8 cellular contexts compared by ENCODE assay signal in genomic region chr13:43785681-43786471, GRCh38. TPM values are rescaled to one million over a fixed set of nuclear protein-coding genes. Genes with fewer than 3 reads are reported as not detected.
DNase-seq lines count a peak whose midpoint lies in the region; ATAC-seq and TF ChIP-seq lines count a peak whose summit lies in the region.

No MANE protein-coding gene starts in this region.

- no peak overlapping the region for H3K18ac ChIP-seq in trophoblast cell (ENCODE audit: low read length)

- H3K4ac ChIP-seq in trophoblast cell (ENCODE audit: low read depth, low read length): no peak overlapping the region

- peak overlapping the region; percentile 70 for H3K4me3 ChIP-seq in AG10803 (ENCODE audit: low read length)
- peak overlapping the region; percentile 61 for H3K4me3 ChIP-seq in astrocyte of the cerebellum (ENCODE audit: low read depth, low read length)
- H3K4me3 ChIP-seq in right cardiac atrium (ENCODE audit: low read length): peak overlapping the region; percentile 52
- H3K4me3 ChIP-seq in trophoblast cell (ENCODE audit: low read depth, low read length): peak overlapping the region; percentile 78
- H3K4me3 ChIP-seq in Karpas-422 (ENCODE audit: low read length): no peak overlapping the region

- H3K14ac ChIP-seq in trophoblast cell (ENCODE audit: low read length): no peak overlapping the region

- TF ChIP-seq CTCF in AG10803 (conservative IDR thresholded peaks at IDR 0.05; ENCODE audit: low read length) (no peak), astrocyte of the cerebellum (IDR thresholded peaks at IDR 0.05; ENCODE audit: low read depth, low read length, missing control alignments) (no peak)

- H3K36me3 ChIP-seq in trophoblast cell (ENCODE audit: control insufficient read depth in 1 of 2, insufficient read depth in 2 of 2, low read length in 2 of 2): no peaks in the 10 kb centered on the region
- no peaks in the 10 kb centered on the region for H3K36me3 ChIP-seq in Karpas-422 (ENCODE audit: insufficient read depth, low read length)

- intact Hi-C loops in right cardiac atrium (cut with DNase I): loop anchor here in 2 of 4 donors (10.0 kb wide), 1 partner anchor 481 kb away; no protein-coding TSS in a partner anchor

- WGBS in right cardiac atrium: 1% methylated on average over 75 of the region's 75 CpGs
- no CpG with 5 or more reads among the region's 75 CpGs for WGBS in trophoblast cell (ENCODE audit: extremely low coverage, insufficient coverage, insufficient read length)

- peak; percentile 31 for ATAC-seq in GM19463 (IDR thresholded peaks at IDR 0.05; ENCODE audit: unreplicated experiment)
- ATAC-seq in right cardiac atrium: peak; percentile 93 to 94
- ATAC-seq in GM18505 (IDR thresholded peaks at IDR 0.05; ENCODE audit: unreplicated experiment): no peak

- H4K8ac ChIP-seq in trophoblast cell (ENCODE audit: low read depth, low read length): no peak overlapping the region

- in situ Hi-C loops in astrocyte of the cerebellum (cut with HindIII; ENCODE audit: low sequenced_read_pairs): no loop called here

- H3K4me1 ChIP-seq in right cardiac atrium (ENCODE audit: control insufficient read depth, insufficient read depth, low read length) (no peaks in the 10 kb centered on the region), trophoblast cell (ENCODE audit: control insufficient read depth in 1 of 2, insufficient read depth in 2 of 2, low read length in 2 of 2) (peaks cover 8 to 14% of the 10 kb centered on the region in 2 experiments), Karpas-422 (ENCODE audit: low read length) (no peaks in the 10 kb centered on the region)

- H3K9ac ChIP-seq in trophoblast cell (ENCODE audit: low read length): no peak overlapping the region
- H3K9ac ChIP-seq in Karpas-422 (ENCODE audit: low read length): no peak overlapping the region

- no peak overlapping the region for H2AK5ac ChIP-seq in trophoblast cell (ENCODE audit: low read length)

- H3K9me3 ChIP-seq in right cardiac atrium (ENCODE audit: control insufficient read depth, low read length) (no peaks in the 10 kb centered on the region), trophoblast cell (ENCODE audit: insufficient read depth, low read depth, low read length) (peaks cover 3% of the 10 kb centered on the region), Karpas-422 (ENCODE audit: low read length) (no peaks in the 10 kb centered on the region)

- H3K79me2 ChIP-seq in trophoblast cell (ENCODE audit: control insufficient read depth, insufficient read depth, low read length, poor library complexity): no peaks in the 10 kb centered on the region
- H3K79me2 ChIP-seq in Karpas-422 (ENCODE audit: low read length): no peaks in the 10 kb centered on the region

- no peak overlapping the region for H2BK5ac ChIP-seq in trophoblast cell (ENCODE audit: low read depth, low read length, poor library complexity)

- H4K12ac ChIP-seq in trophoblast cell (ENCODE audit: low read depth, low read length): no peak overlapping the region

- H2BK120ac ChIP-seq in trophoblast cell (ENCODE audit: insufficient read depth, low read length, poor library complexity): no peak overlapping the region

- H3K4me2 ChIP-seq in trophoblast cell (ENCODE audit: low read length) (peak overlapping the region; percentile 100), Karpas-422 (ENCODE audit: low read depth, low read length, poor library complexity, severe bottlenecking) (no peak overlapping the region)

- no peaks in the 10 kb centered on the region for H3K9me2 ChIP-seq in Karpas-422 (replicated peaks; ENCODE audit: insufficient read depth, low read length)

- DNase-seq in AG10803 (ENCODE audit: low read depth) (peak; percentile 69), NCI-H774 (lab: John Stamatoyannopoulos, UW) (peak; percentile 5), astrocyte of the cerebellum (ENCODE audit: low read depth) (no peak), right cardiac atrium (peak; percentile 87 to 94 (median 92)), trophoblast cell (peak; percentile 73 to 76), Karpas-422 (no peak)

- no peak overlapping the region for H2BK12ac ChIP-seq in trophoblast cell (ENCODE audit: low read length)

- no peaks in the 10 kb centered on the region for H3K79me1 ChIP-seq in trophoblast cell (ENCODE audit: low read length)

- no peak for TF ChIP-seq POLR2A in GM18505 (IDR thresholded peaks at IDR 0.05; ENCODE audit: borderline replicate concordance, extremely low read depth, insufficient read depth, insufficient read length)

- H2AFZ ChIP-seq in trophoblast cell (ENCODE audit: insufficient read depth, low read length, poor library complexity): peak overlapping the region; percentile 38
- no peak overlapping the region for H2AFZ ChIP-seq in Karpas-422 (ENCODE audit: low read length)

- H3K27me3 ChIP-seq in right cardiac atrium (ENCODE audit: control insufficient read depth, insufficient read depth): no peaks in the 10 kb centered on the region
- H3K27me3 ChIP-seq in trophoblast cell (ENCODE audit: insufficient read depth, low read length): peaks cover 10% of the 10 kb centered on the region
- H3K27me3 ChIP-seq in Karpas-422 (ENCODE audit: low read length): no peaks in the 10 kb centered on the region

- no peaks in the 10 kb centered on the region for H4K20me1 ChIP-seq in Karpas-422 (ENCODE audit: insufficient read depth, low read depth, low read length)

- H4K91ac ChIP-seq in trophoblast cell (ENCODE audit: low read depth, low read length): no peak overlapping the region

- H3K27ac ChIP-seq in right cardiac atrium (ENCODE audit: low read length) (peak overlapping the region; percentile 56), trophoblast cell (ENCODE audit: low read depth, low read length) (no peak overlapping the region), Karpas-422 (ENCODE audit: low read length) (no peak overlapping the region)

- no peak overlapping the region for H3K23ac ChIP-seq in trophoblast cell (ENCODE audit: low read length)

RNA-seq across cellular contexts. Expression of gene ENOX1, which starts 0.9 kb away (rescaled TPM):
- 1 to 10 TPM; 2.1 to 2.6 (median 2.3) TPM for total RNA-seq in right cardiac atrium
- polyA plus RNA-seq in right cardiac atrium: 2.1 TPM
- polyA plus RNA-seq in trophoblast cell (2013): 0.64 and 0.90 TPM in 2 replicates
- total RNA-seq in Karpas-422 (2014; rRNA removed; shearing (Covaris generic); ENCODE audit: low replicate concordance): not detected in 2 replicates

Comparison
In these comparisons a context has a peak if more than half of its experiments do, and no peak if none do; other contexts are left out.
1. DNase-seq: peak in AG10803 (single experiment), NCI-H774 (single experiment), right cardiac atrium (3 of 3) and trophoblast cell (2 of 2); none in astrocyte of the cerebellum (single experiment) and Karpas-422 (single experiment).